ENCODE assay signal across 9 cellular contexts in the genomic region with DNA sequence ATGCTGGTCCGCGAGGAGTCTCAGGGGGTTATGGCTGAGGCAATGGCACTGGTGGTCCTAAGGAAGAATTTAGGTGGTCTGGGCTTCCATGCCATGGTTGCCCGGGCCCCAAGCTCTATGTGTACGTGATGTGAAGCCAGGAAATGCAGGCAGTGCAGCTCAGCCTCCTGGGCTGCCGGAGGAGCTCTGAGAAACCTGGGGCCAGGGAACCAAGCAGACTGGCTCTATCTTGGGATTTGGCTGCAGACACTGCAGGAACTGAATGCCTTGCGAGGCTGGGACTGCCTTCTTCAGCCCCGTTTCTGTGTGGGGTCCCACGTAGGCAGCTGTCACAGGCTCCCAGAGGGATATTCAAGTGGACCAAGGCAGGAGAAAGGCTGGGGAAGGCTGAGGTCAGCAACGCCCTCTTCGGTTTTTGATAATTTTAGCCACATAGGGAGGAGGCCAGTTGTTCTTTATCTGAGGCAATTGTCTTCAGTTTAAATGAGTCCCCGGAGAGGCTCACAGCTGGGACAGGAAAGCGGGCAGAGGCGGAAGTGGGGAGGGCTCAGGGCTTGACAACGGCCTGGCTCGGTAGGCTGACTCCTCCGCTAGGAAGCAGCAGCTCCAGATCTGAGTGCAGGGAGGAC.
DNase-seq lines count a peak whose midpoint lies in the region; ATAC-seq lines count a peak whose summit lies in the region.
"Had no signal": no experiment of that assay in that cellular context is flagged by ENCODE, and none has a peak within 500 bp of the region (broad histone marks: within the 10 kb centered on the region; RNA-seq: fewer than 3 reads in every experiment).

No MANE protein-coding gene starts in this region.

- H3F3A ChIP-seq in GM23248 (ENCODE audit: insufficient read depth) = no peaks in the 10 kb centered on the region

- no peaks in the 10 kb centered on the region for H3K36me3 Mint-ChIP-seq in activated CD4-positive, alpha-beta T cell treated with anti-CD3 and anti-CD28 coated beads for 36 hours (ENCODE audit: low read depth)

- intact Hi-C loops in activated CD4-positive, alpha-beta T cell treated with anti-CD3 and anti-CD28 coated beads for 36 hours (cut with DNase I, micrococcal nuclease) = no loop called here

- H3K27me3 Mint-ChIP-seq in activated CD4-positive, alpha-beta T cell treated with anti-CD3 and anti-CD28 coated beads for 36 hours = peaks cover 4% of the 10 kb centered on the region

- H3K9me3 ChIP-seq in skeletal muscle satellite cell (replicated peaks; ENCODE audit: low read length) (no peaks in the 10 kb centered on the region), GM23248 (ENCODE audit: low read depth) (no peaks in the 10 kb centered on the region)

- no peaks in the 10 kb centered on the region for H3K9me2 ChIP-seq in GM23248 (ENCODE audit: insufficient read depth)

- WGBS in GM23248 (ENCODE audit: low coverage in 1 of 2, low lambda C conversion rate in 2 of 2, missing lambda C conversion rate in 2 of 2), 2 experiments = 69 to 71% methylated on average over 16 of the region's 16 CpGs

- in situ Hi-C loops in GM23248 (cut with MboI) = no loop called here

- DNase-seq in Ammon's horn (ENCODE audit: low spot score) (peak; percentile 74), germinal center (ENCODE audit: low spot score) (peak; percentile 24), GM23248 (no peak)
- no peak for DNase-seq in activated CD4-positive, alpha-beta T cell treated with anti-CD3 and anti-CD28 coated beads for 36 hours
- no peak for DNase-seq in activated CD8-positive, alpha-beta memory T cell treated with anti-CD3 and anti-CD28 coated beads, Interleukin-2, amount 50 U/mL, for 48 hours

- H4K20me1 ChIP-seq in GM23248 (ENCODE audit: insufficient read depth) = no peaks in the 10 kb centered on the region

- no peaks in the 10 kb centered on the region for H3K27me3 ChIP-seq in skeletal muscle satellite cell (ENCODE audit: control insufficient read depth, insufficient read depth, low read length)
- no peaks in the 10 kb centered on the region for H3K27me3 ChIP-seq in GM23248 (replicated peaks; ENCODE audit: insufficient read depth)

- no peaks in the 10 kb centered on the region for H3K9me3 Mint-ChIP-seq in activated CD4-positive, alpha-beta T cell treated with anti-CD3 and anti-CD28 coated beads for 36 hours (ENCODE audit: low read depth)
- H3K9me3 Mint-ChIP-seq: T-helper 1 cell treated with Interleukin-12 subunit alpha and Interleukin-12 subunit beta and Interleukin-4 antibody, amounts not matched to agents 30 μg/mL and 1 μg/mL, for 36 hours had no signal

- no peak overlapping the region for H3K27ac ChIP-seq in GM23248

- no peaks in the 10 kb centered on the region for H3K79me2 ChIP-seq in GM23248 (ENCODE audit: insufficient read depth)

- H3K4me2 ChIP-seq in skeletal muscle satellite cell (ENCODE audit: low read length) = peak overlapping the region; percentile 41
- H3K4me2 ChIP-seq in GM23248 (ENCODE audit: unreplicated experiment) = no peak overlapping the region

- POLR2A ChIA-PET in activated CD4-positive, alpha-beta T cell treated with anti-CD3 and anti-CD28 coated beads for 36 hours (lab: Charles Lee) = no interaction called here

- H3K9ac ChIP-seq in skeletal muscle satellite cell (ENCODE audit: low read depth, low read length) = no peak overlapping the region
- no peak overlapping the region for H3K9ac ChIP-seq in GM23248

- H3K4me3 Mint-ChIP-seq in activated CD4-positive, alpha-beta T cell treated with anti-CD3 and anti-CD28 coated beads for 36 hours = no peak overlapping the region
- H3K4me3 Mint-ChIP-seq: T-helper 1 cell treated with Interleukin-12 subunit alpha and Interleukin-12 subunit beta and Interleukin-4 antibody, amounts not matched to agents 30 μg/mL and 1 μg/mL, for 36 hours had no signal

- no peak overlapping the region for H2AFZ ChIP-seq in GM23248

- H3K27ac Mint-ChIP-seq in activated CD4-positive, alpha-beta T cell treated with anti-CD3 and anti-CD28 coated beads for 36 hours = no peak overlapping the region
- H3K27ac Mint-ChIP-seq: T-helper 1 cell treated with Interleukin-12 subunit alpha and Interleukin-12 subunit beta and Interleukin-4 antibody, amounts not matched to agents 30 μg/mL and 1 μg/mL, for 36 hours had no signal

- H3K36me3 ChIP-seq in skeletal muscle satellite cell (ENCODE audit: insufficient read depth, low read length) (no peaks in the 10 kb centered on the region), GM23248 (ENCODE audit: low read depth) (no peaks in the 10 kb centered on the region)

- ATAC-seq in GM19468 (IDR thresholded peaks at IDR 0.05; ENCODE audit: extremely low read depth, unreplicated experiment) (peak; percentile 34), HG03457 (IDR thresholded peaks at IDR 0.05; ENCODE audit: unreplicated experiment) (peak; percentile 75)
- ATAC-seq in activated CD4-positive, alpha-beta T cell treated with anti-CD3 and anti-CD28 coated beads for 36 hours = no peak

- H3K4me1 Mint-ChIP-seq in activated CD4-positive, alpha-beta T cell treated with anti-CD3 and anti-CD28 coated beads for 36 hours = no peaks in the 10 kb centered on the region

- H3K4me3 ChIP-seq in skeletal muscle satellite cell (ENCODE audit: low read length) = peak overlapping the region; percentile 9
- no peak overlapping the region for H3K4me3 ChIP-seq in GM23248

- CTCF ChIA-PET in activated CD4-positive, alpha-beta T cell treated with anti-CD3 and anti-CD28 coated beads for 36 hours (lab: Charles Lee) = interaction anchor here (1.0 kb wide), 1 partner anchor 114 kb away, joined by 3 read pairs; no protein-coding TSS in a partner anchor

- H3K4me1 ChIP-seq in skeletal muscle satellite cell (ENCODE audit: control insufficient read depth, insufficient read depth, low read length) (peaks cover 20% of the 10 kb centered on the region), GM23248 (ENCODE audit: insufficient read depth) (peaks cover 9% of the 10 kb centered on the region)

Comparison
In these comparisons a context has a peak if more than half of its experiments do, and no peak if none do; other contexts are left out.
1. DNase-seq: peak in Ammon's horn (single experiment) and germinal center (single experiment); none in activated CD4-positive, alpha-beta T cell treated with anti-CD3 and anti-CD28 coated beads for 36 hours (single experiment), activated CD8-positive, alpha-beta memory T cell treated with anti-CD3 and anti-CD28 coated beads, Interleukin-2, amount 50 U/mL, for 48 hours (single experiment) and GM23248 (single experiment).